In genomic region chr20:38128691-38129090, GRCh38 we compare ENCODE assay signal across 17 cellular contexts. TPM values are rescaled to one million over a fixed set of nuclear protein-coding genes. Genes with fewer than 3 reads are reported as not detected.
A peak's percentile ranks its signal among the peaks of the same experiment; 100 is the strongest.
DNase-seq lines count a peak whose midpoint lies in the region; ATAC-seq and TF ChIP-seq lines count a peak whose summit lies in the region.
"Had no signal": no experiment of that assay in that cellular context is flagged by ENCODE, and none has a peak within 500 bp of the region (broad histone marks: within the 10 kb centered on the region; RNA-seq: fewer than 3 reads in every experiment).

No MANE protein-coding gene starts in this region.

- ATAC-seq in left ventricle myocardium superior (no peak), left cardiac atrium (no peak), HG02623 (IDR thresholded peaks at IDR 0.05; ENCODE audit: unreplicated experiment) (no peak)
- ATAC-seq in activated CD8-positive, alpha-beta memory T cell treated with anti-CD3 and anti-CD28 coated beads, Interleukin-2, amount 10 ng/mL, durations not matched to agents 7 days and 5 days = no peak
- ATAC-seq: foreskin keratinocyte, psoas muscle had no signal

- H3K4me1 Mint-ChIP-seq in nephron = peaks cover 46% of the 10 kb centered on the region
- peaks cover under 1% of the 10 kb centered on the region for H3K4me1 Mint-ChIP-seq in activated CD8-positive, alpha-beta memory T cell treated with anti-CD3 and anti-CD28 coated beads, Interleukin-2, amount 10 ng/mL, durations not matched to agents 7 days and 5 days

- H3K27ac Mint-ChIP-seq in nephron = peak overlapping the region in 2 of 3 experiments; percentile 64 to 67
- no peak overlapping the region for H3K27ac Mint-ChIP-seq in activated CD8-positive, alpha-beta memory T cell treated with anti-CD3 and anti-CD28 coated beads, Interleukin-2, amount 10 ng/mL, durations not matched to agents 7 days and 5 days

- no peaks in the 10 kb centered on the region for H3K27me3 ChIP-seq in cardiac muscle cell
- no peaks in the 10 kb centered on the region for H3K27me3 ChIP-seq in uterus
- H3K27me3 ChIP-seq: foreskin keratinocyte, vagina had no signal

- H3K9me3 Mint-ChIP-seq in nephron = no peaks in the 10 kb centered on the region
- H3K9me3 Mint-ChIP-seq in activated CD8-positive, alpha-beta memory T cell treated with anti-CD3 and anti-CD28 coated beads, Interleukin-2, amount 10 ng/mL, durations not matched to agents 7 days and 5 days (ENCODE audit: low read depth) = no peaks in the 10 kb centered on the region
- H3K9me3 Mint-ChIP-seq: neural crest cell had no signal

- peaks cover 3% of the 10 kb centered on the region for H3K27me3 Mint-ChIP-seq in nephron (ENCODE audit: low read depth)
- H3K27me3 Mint-ChIP-seq in activated CD8-positive, alpha-beta memory T cell treated with anti-CD3 and anti-CD28 coated beads, Interleukin-2, amount 10 ng/mL, durations not matched to agents 7 days and 5 days = no peaks in the 10 kb centered on the region

- H3K4me1 ChIP-seq in cardiac muscle cell (ENCODE audit: low read depth) (peaks cover 12% of the 10 kb centered on the region), uterus (peaks cover 0 to 18% of the 10 kb centered on the region in 2 donors)

- TF ChIP-seq CTCF in cardiac muscle cell (IDR thresholded peaks at IDR 0.05; ENCODE audit: low read depth, low read length) (no peak), nephron (IDR thresholded peaks at IDR 0.05; ENCODE audit: unreplicated experiment in 3 of 3) (no peak), uterus (IDR thresholded peaks at IDR 0.05) (no peak)

- H3K9me3 ChIP-seq in cardiac muscle cell (ENCODE audit: low read depth) = no peaks in the 10 kb centered on the region
- no peaks in the 10 kb centered on the region for H3K9me3 ChIP-seq in uterus
- H3K9me3 ChIP-seq: psoas muscle, vagina had no signal

- H3K4me3 ChIP-seq in cardiac muscle cell = no peak overlapping the region
- no peak overlapping the region for H3K4me3 ChIP-seq in uterus
- H3K4me3 ChIP-seq: psoas muscle, vagina had no signal

- no peaks in the 10 kb centered on the region for H3K36me3 Mint-ChIP-seq in nephron (ENCODE audit: low read depth)
- no peaks in the 10 kb centered on the region for H3K36me3 Mint-ChIP-seq in activated CD8-positive, alpha-beta memory T cell treated with anti-CD3 and anti-CD28 coated beads, Interleukin-2, amount 10 ng/mL, durations not matched to agents 7 days and 5 days

- H3K4me3 Mint-ChIP-seq in nephron = no peak overlapping the region
- H3K4me3 Mint-ChIP-seq in activated CD8-positive, alpha-beta memory T cell treated with anti-CD3 and anti-CD28 coated beads, Interleukin-2, amount 10 ng/mL, durations not matched to agents 7 days and 5 days = no peak overlapping the region
- H3K4me3 Mint-ChIP-seq: neural crest cell had no signal

- peak overlapping the region; percentile 69 for H3K27ac ChIP-seq in cardiac muscle cell
- peak overlapping the region; percentile 88 for H3K27ac ChIP-seq in uterus
- H3K27ac ChIP-seq: C4-2B, foreskin keratinocyte, vagina had no signal

- DNase-seq in cardiac muscle cell (ENCODE audit: low read depth in 1 of 2, low spot score in 1 of 2) (no peak), left ventricle myocardium superior (no peak), left cardiac atrium (peak; percentile 16), uterus (peak; percentile 15 to 16), AML-193 (lab: John Stamatoyannopoulos, UW) (no peak)
- DNase-seq in activated CD8-positive, alpha-beta memory T cell treated with anti-CD3 and anti-CD28 coated beads, Interleukin-2, amount 10 ng/mL, durations not matched to agents 7 days and 5 days = no peak
- DNase-seq: activated CD4-positive, alpha-beta T cell treated with anti-CD3 and anti-CD28 coated beads for 4 hours; foreskin keratinocyte; NCI-H1417 treated with DMSO at 0.1 percent for 48 hours; NCI-H524 treated with DMSO at 0.1 percent for 48 hours; RPMI8226 had no signal

- H3K36me3 ChIP-seq in cardiac muscle cell (peaks cover 9% of the 10 kb centered on the region), uterus (no peaks in the 10 kb centered on the region)

- intact Hi-C loops in left ventricle myocardium superior (cut with micrococcal nuclease) = no loop called here
- intact Hi-C loops in left cardiac atrium (cut with DNase I) = no loop called here
- intact Hi-C loops in uterus (cut with DNase I; ENCODE audit: low total_unique reads) = no loop called here

- CTCF ChIA-PET in activated CD8-positive, alpha-beta memory T cell treated with anti-CD3 and anti-CD28 coated beads, Interleukin-2, amount 10 ng/mL, durations not matched to agents 7 days and 5 days (lab: Charles Lee) = interaction anchor here (0.6 kb wide), 1 partner anchor 17 kb away, joined by 4 read pairs; no protein-coding TSS in a partner anchor

- TF ChIP-seq POLR2A in uterus (IDR thresholded peaks at IDR 0.05) = no peak

RNA-seq across cellular contexts. Expression of gene TGM2, which starts 36.4 kb away (rescaled TPM):
- total RNA-seq in cardiac muscle cell = 144 and 275 TPM in 2 replicates
- polyA plus RNA-seq in cardiac muscle cell = 119 and 192 TPM in 2 replicates
- total RNA-seq in left ventricle myocardium superior = 473 TPM
- 100 to 1,000 TPM; 383 to 695 TPM for total RNA-seq in left cardiac atrium
- total RNA-seq in uterus = 100 to 1,000 TPM; 136 to 639 (median 209) TPM
- total RNA-seq in activated CD8-positive, alpha-beta memory T cell treated with anti-CD3 and anti-CD28 coated beads, Interleukin-2, amount 10 ng/mL, durations not matched to agents 7 days and 5 days = under 1 TPM; 0.35 TPM

Comparison
In these comparisons a context has a peak if more than half of its experiments do, and no peak if none do; other contexts are left out.
1. DNase-seq: peak in left cardiac atrium (single experiment) and uterus (2 of 2); none in cardiac muscle cell (0 of 2), left ventricle myocardium superior (single experiment), activated CD8-positive, alpha-beta memory T cell treated with anti-CD3 and anti-CD28 coated beads, Interleukin-2, amount 10 ng/mL, durations not matched to agents 7 days and 5 days (single experiment) and AML-193 (0 of 2).
2. RNA of gene TGM2, which starts 36.4 kb away (total RNA-seq): 383 to 695 TPM in left cardiac atrium, 473 TPM in left ventricle myocardium superior (single experiment), 144 to 275 TPM in cardiac muscle cell and 136 to 639 TPM in uterus; 0.35 TPM in activated CD8-positive, alpha-beta memory T cell treated with anti-CD3 and anti-CD28 coated beads, Interleukin-2, amount 10 ng/mL, durations not matched to agents 7 days and 5 days; every median in the first group is over 100 times any median in the second.